ENCODE assay signal across 19 cellular contexts in genomic region chrX:100700809-100701208, GRCh38. TPM values are rescaled to one million over a fixed set of nuclear protein-coding genes. Genes with fewer than 3 reads are reported as not detected.
"Had no signal": no experiment of that assay in that cellular context is flagged by ENCODE, and none has a peak within 500 bp of the region (broad histone marks: within the 10 kb centered on the region; RNA-seq: fewer than 3 reads in every experiment).

No MANE protein-coding gene starts in this region.

- H3K4me1 Mint-ChIP-seq: activated CD4-positive, alpha-beta T cell treated with anti-CD3 and anti-CD28 coated beads, Interleukin-2, amount 10 ng/mL, durations not matched to agents 24 days and 14 days; immature natural killer cell; nephron progenitor cell; T-helper 17 cell had no signal

- H3K27me3 Mint-ChIP-seq: progenitor cell of endocrine pancreas had no signal

- H3K4me3 Mint-ChIP-seq: activated CD4-positive, alpha-beta T cell treated with anti-CD3 and anti-CD28 coated beads, Interleukin-2, amount 10 ng/mL, durations not matched to agents 24 days and 14 days; activated CD8-positive, alpha-beta T cell treated with anti-CD3 and anti-CD28 coated beads, Interleukin-2, amount 10 ng/mL, durations not matched to agents 7 days and 5 days; effector memory CD8-positive, alpha-beta T cell; immature natural killer cell; nephron progenitor cell; T-helper 17 cell had no signal

- H3K27me3 ChIP-seq: foreskin keratinocyte, right atrium auricular region, suprapubic skin had no signal

- DNase-seq: activated CD4-positive, alpha-beta T cell treated with anti-CD3 and anti-CD28 coated beads, Interleukin-2, amount 10 ng/mL, durations not matched to agents 24 days and 14 days; activated CD8-positive, alpha-beta memory T cell treated with anti-CD3 and anti-CD28 coated beads, Interleukin-2, amount 50 U/mL, for 4 hours; activated CD8-positive, alpha-beta T cell treated with anti-CD3 and anti-CD28 coated beads, Interleukin-2, amount 10 ng/mL, durations not matched to agents 7 days and 5 days; adrenal gland; dermis blood vessel endothelial cell; effector memory CD8-positive, alpha-beta T cell; foreskin keratinocyte; immature natural killer cell; mesendoderm; nephron progenitor cell; occipital lobe; stimulated activated CD4-positive, alpha-beta T cell treated with anti-CD3 and anti-CD28 coated beads, Interleukin-15, amount 100 ng/mL, for 24 hours; stimulated activated CD4-positive, alpha-beta T cell treated with anti-CD3 and anti-CD28 coated beads, Interleukin-4, amount 100 ng/mL, for 1 hour; stimulated activated naive CD4-positive, alpha-beta T cell treated with Interleukin-2 at 50 U/mL for 16 hours; T-helper 17 cell; trophoblast cell had no signal

- H3K9me3 Mint-ChIP-seq: activated CD4-positive, alpha-beta T cell treated with anti-CD3 and anti-CD28 coated beads, Interleukin-2, amount 10 ng/mL, durations not matched to agents 24 days and 14 days; effector memory CD8-positive, alpha-beta T cell had no signal

- H3K36me3 ChIP-seq: adrenal gland, right atrium auricular region, suprapubic skin had no signal

- H3K27ac ChIP-seq: adrenal gland, foreskin keratinocyte, right atrium auricular region, suprapubic skin had no signal

- H3K36me3 Mint-ChIP-seq: immature natural killer cell had no signal

- H3K4me3 ChIP-seq: adrenal gland, right atrium auricular region, suprapubic skin had no signal

- H3K4me1 ChIP-seq: adrenal gland, foreskin keratinocyte, right atrium auricular region, suprapubic skin had no signal

- H3K9me3 ChIP-seq: adrenal gland, right atrium auricular region, suprapubic skin had no signal

- ATAC-seq: activated CD8-positive, alpha-beta T cell treated with anti-CD3 and anti-CD28 coated beads, Interleukin-2, amount 10 ng/mL, durations not matched to agents 7 days and 5 days; effector memory CD8-positive, alpha-beta T cell; foreskin keratinocyte; T-helper 17 cell had no signal

- H3K27ac Mint-ChIP-seq: activated CD4-positive, alpha-beta T cell treated with anti-CD3 and anti-CD28 coated beads, Interleukin-2, amount 10 ng/mL, durations not matched to agents 24 days and 14 days; activated CD8-positive, alpha-beta T cell treated with anti-CD3 and anti-CD28 coated beads, Interleukin-2, amount 10 ng/mL, durations not matched to agents 7 days and 5 days; effector memory CD8-positive, alpha-beta T cell; immature natural killer cell; nephron progenitor cell; progenitor cell of endocrine pancreas; T-helper 17 cell had no signal

RNA-seq across cellular contexts. Expression of gene SYTL4, which starts 31.1 kb away (rescaled TPM):
- total RNA-seq: activated CD4-positive, alpha-beta T cell treated with anti-CD3 and anti-CD28 coated beads, Interleukin-2, amount 10 ng/mL, durations not matched to agents 24 days and 14 days; activated CD8-positive, alpha-beta T cell treated with anti-CD3 and anti-CD28 coated beads, Interleukin-2, amount 10 ng/mL, durations not matched to agents 7 days and 5 days had no signal

RNA-seq across cellular contexts. Expression of gene SRPX2, which starts 56.8 kb away (rescaled TPM):
- total RNA-seq: activated CD4-positive, alpha-beta T cell treated with anti-CD3 and anti-CD28 coated beads, Interleukin-2, amount 10 ng/mL, durations not matched to agents 24 days and 14 days; activated CD8-positive, alpha-beta T cell treated with anti-CD3 and anti-CD28 coated beads, Interleukin-2, amount 10 ng/mL, durations not matched to agents 7 days and 5 days; T-helper 17 cell had no signal
- polyA plus RNA-seq: immature natural killer cell had no signal
